ENCODE assay signal across 21 cellular contexts in genomic region chr17:20022701-20023100, GRCh38. TPM values are rescaled to one million over a fixed set of nuclear protein-coding genes. Genes with fewer than 3 reads are reported as not detected.
DNase-seq lines count a peak whose midpoint lies in the region; ATAC-seq, FAIRE-seq and TF ChIP-seq lines count a peak whose summit lies in the region.
"Had no signal": no experiment of that assay in that cellular context is flagged by ENCODE, and none has a peak within 500 bp of the region (broad histone marks: within the 10 kb centered on the region; RNA-seq: fewer than 3 reads in every experiment).

No MANE protein-coding gene starts in this region.

- H3K27ac Mint-ChIP-seq in activated CD4-positive, alpha-beta T cell treated with anti-CD3 and anti-CD28 coated beads, Interleukin-2, amount 10 ng/mL, durations not matched to agents 24 days and 14 days = no peak overlapping the region
- H3K27ac Mint-ChIP-seq: GM23338, H9, IgD-negative memory B cell had no signal

- intact Hi-C loops in activated CD4-positive, alpha-beta T cell treated with anti-CD3 and anti-CD28 coated beads, Interleukin-2, amount 10 ng/mL, durations not matched to agents 24 days and 14 days (cut with micrococcal nuclease) = no loop called here

- H3K27me3 Mint-ChIP-seq in activated CD4-positive, alpha-beta T cell treated with anti-CD3 and anti-CD28 coated beads, Interleukin-2, amount 10 ng/mL, durations not matched to agents 24 days and 14 days = peaks cover 30% of the 10 kb centered on the region
- H3K27me3 Mint-ChIP-seq: IgD-negative memory B cell had no signal

- peaks cover 2% of the 10 kb centered on the region for H3K27me3 ChIP-seq in bronchial epithelial cell (ENCODE audit: control insufficient read depth, insufficient read depth, low read length)

- FAIRE-seq in bronchial epithelial cell (lab: Jason Lieb, UNC) = peak; percentile 36

- H3K36me3 ChIP-seq in bronchial epithelial cell (ENCODE audit: control insufficient read depth, insufficient read depth, low read length) = no peaks in the 10 kb centered on the region
- H3K36me3 ChIP-seq: SJSA1 had no signal

- DNase-seq in activated CD4-positive, alpha-beta T cell treated with anti-CD3 and anti-CD28 coated beads, Interleukin-2, amount 10 ng/mL, durations not matched to agents 24 days and 14 days = peak; percentile 48
- no peak for DNase-seq in activated CD4-positive, alpha-beta T cell treated with anti-CD3 and anti-CD28 coated beads for 48 hours
- DNase-seq in bronchial epithelial cell (ENCODE audit: low read depth) = no peak
- DNase-seq in middle frontal gyrus (ENCODE audit: extremely low spot score, low spot score) = peak; percentile 29
- DNase-seq in HUDEP-2 (lab: John Stamatoyannopoulos, UW; ENCODE audit: unreplicated experiment in 76 of 76) = no peak
- no peak for DNase-seq in stimulated activated CD4-positive, alpha-beta T cell treated with anti-CD3 and anti-CD28 coated beads, Interleukin-12 subunit alpha, Interleukin-12 subunit beta, amount 100 ng/mL, for 4 hours
- DNase-seq: Calu3, DMS79 treated with DMSO at 0.1 percent for 48 hours, GF-D8, H9, NCI-H1048, NCI-H1417, NCI-H1694, NCI-H2029 treated with DMSO at 0.1 percent for 48 hours, NCI-H69, Right ventricle myocardium superior, RPMI8226 had no signal

- no peak for TF ChIP-seq CTCF in bronchial epithelial cell (IDR thresholded peaks at IDR 0.05; ENCODE audit: insufficient read depth, low read length, severe bottlenecking)

- no peak overlapping the region for H3K4me3 Mint-ChIP-seq in activated CD4-positive, alpha-beta T cell treated with anti-CD3 and anti-CD28 coated beads, Interleukin-2, amount 10 ng/mL, durations not matched to agents 24 days and 14 days
- H3K4me3 Mint-ChIP-seq: GM23338, H9, IgD-negative memory B cell had no signal

- no peaks in the 10 kb centered on the region for H3K36me3 Mint-ChIP-seq in activated CD4-positive, alpha-beta T cell treated with anti-CD3 and anti-CD28 coated beads, Interleukin-2, amount 10 ng/mL, durations not matched to agents 24 days and 14 days (ENCODE audit: low read depth)

- H3K9me3 Mint-ChIP-seq in activated CD4-positive, alpha-beta T cell treated with anti-CD3 and anti-CD28 coated beads, Interleukin-2, amount 10 ng/mL, durations not matched to agents 24 days and 14 days = no peaks in the 10 kb centered on the region
- H3K9me3 Mint-ChIP-seq: GM23338, H9 had no signal

- no peaks in the 10 kb centered on the region for H3K4me1 Mint-ChIP-seq in activated CD4-positive, alpha-beta T cell treated with anti-CD3 and anti-CD28 coated beads, Interleukin-2, amount 10 ng/mL, durations not matched to agents 24 days and 14 days
- H3K4me1 Mint-ChIP-seq: GM23338, H9, IgD-negative memory B cell had no signal

- H3K4me3 ChIP-seq in bronchial epithelial cell (ENCODE audit: low read depth, low read length) = no peak overlapping the region
- H3K4me3 ChIP-seq: GM23338, SJSA1 had no signal

- no peak for ATAC-seq in HG03025 (IDR thresholded peaks at IDR 0.05; ENCODE audit: low FRiP score, unreplicated experiment)
- ATAC-seq: GM23338 had no signal

RNA-seq across cellular contexts. Expression of gene SPECC1, which starts 13.5 kb away (rescaled TPM):
- 6.0 and 6.4 TPM in 2 replicates for total RNA-seq in activated CD4-positive, alpha-beta T cell treated with anti-CD3 and anti-CD28 coated beads, Interleukin-2, amount 10 ng/mL, durations not matched to agents 24 days and 14 days
- total RNA-seq in bronchial epithelial cell = 47.5 and 57.1 TPM in 2 replicates

RNA-seq across cellular contexts. Expression of gene AKAP10, which starts 45.1 kb away (rescaled TPM):
- 38.4 and 42.2 TPM in 2 replicates for total RNA-seq in activated CD4-positive, alpha-beta T cell treated with anti-CD3 and anti-CD28 coated beads, Interleukin-2, amount 10 ng/mL, durations not matched to agents 24 days and 14 days
- total RNA-seq in bronchial epithelial cell = 17.9 and 19.1 TPM in 2 replicates

Comparison
In these comparisons a context has a peak if more than half of its experiments do, and no peak if none do; other contexts are left out.
1. DNase-seq: peak in activated CD4-positive, alpha-beta T cell treated with anti-CD3 and anti-CD28 coated beads, Interleukin-2, amount 10 ng/mL, durations not matched to agents 24 days and 14 days (single experiment) and middle frontal gyrus (single experiment); none in activated CD4-positive, alpha-beta T cell treated with anti-CD3 and anti-CD28 coated beads for 48 hours (single experiment), bronchial epithelial cell (single experiment), HUDEP-2 (0 of 76) and stimulated activated CD4-positive, alpha-beta T cell treated with anti-CD3 and anti-CD28 coated beads, Interleukin-12 subunit alpha, Interleukin-12 subunit beta, amount 100 ng/mL, for 4 hours (single experiment).